In genomic region chr20:57404419-57405072, GRCh38 we compare ENCODE assay signal across 24 cellular contexts. TPM values are rescaled to one million over a fixed set of nuclear protein-coding genes. Genes with fewer than 3 reads are reported as not detected.
DNase-seq lines count a peak whose midpoint lies in the region; ATAC-seq, FAIRE-seq and TF ChIP-seq lines count a peak whose summit lies in the region.
"Had no signal": no experiment of that assay in that cellular context is flagged by ENCODE, and none has a peak within 500 bp of the region (broad histone marks: within the 10 kb centered on the region; RNA-seq: fewer than 3 reads in every experiment).

No MANE protein-coding gene starts in this region.

- TF ChIP-seq POLR2A in GM12891 (IDR thresholded peaks at IDR 0.05; ENCODE audit: low read depth, low read length), result peak; percentile 45; the same call in 1 of the 2 replicates
- no peak for TF ChIP-seq POLR2A in gastroesophageal sphincter (IDR thresholded peaks at IDR 0.05)

- H3K27ac Mint-ChIP-seq in CD4-positive, CD25-positive, alpha-beta regulatory T cell, result peak overlapping the region; percentile 77 to 85 (median 82)
- H3K27ac Mint-ChIP-seq: activated CD8-positive, alpha-beta memory T cell treated with anti-CD3 and anti-CD28 coated beads, Interleukin-2, amount 10 ng/mL, durations not matched to agents 7 days and 5 days; activated T-helper 17 cell treated with anti-CD3 and anti-CD28 coated beads, Interleukin-2, amount 50 U/mL, for 72 hours had no signal

- no peak for DNase-seq in CD4-positive, CD25-positive, alpha-beta regulatory T cell
- DNase-seq in GM12891 (ENCODE audit: insufficient read length, low spot score), result no peak
- no peak for DNase-seq in islet precursor cell
- no peak for DNase-seq in anterior cingulate cortex (lab: John Stamatoyannopoulos, UW)
- DNase-seq: activated CD8-positive, alpha-beta memory T cell treated with anti-CD3 and anti-CD28 coated beads, Interleukin-2, amount 10 ng/mL, durations not matched to agents 7 days and 5 days; adrenal gland; hippocampal formation; mesendoderm; NCI-H146; NCI-H526 treated with DMSO at 0.1 percent for 48 hours; stimulated activated CD4-positive, alpha-beta T cell treated with anti-CD3 and anti-CD28 coated beads, Interleukin-4, amount 100 ng/mL, for 1 hour; stimulated activated naive CD8-positive, alpha-beta T cell treated with anti-CD3 and anti-CD28 coated beads, Interleukin-15, amount 100 ng/mL, for 72 hours; trophoblast cell had no signal

- H3K4me1 Mint-ChIP-seq in CD4-positive, CD25-positive, alpha-beta regulatory T cell, result peaks cover 0 to 80% (median 28%) of the 10 kb centered on the region in 4 donors

- no peaks in the 10 kb centered on the region for H3K27me3 ChIP-seq in CD4-positive, CD25-positive, alpha-beta regulatory T cell (ENCODE audit: control insufficient read depth, insufficient read depth, low read length)
- H3K27me3 ChIP-seq in gastroesophageal sphincter (no peaks in the 10 kb centered on the region), neutrophil (no peaks in the 10 kb centered on the region)
- H3K27me3 ChIP-seq: adrenal gland had no signal

- peaks cover 92% of the 10 kb centered on the region for H3K36me3 ChIP-seq in CD4-positive, CD25-positive, alpha-beta regulatory T cell (ENCODE audit: control insufficient read depth, insufficient read depth, low read length)
- H3K36me3 ChIP-seq in gastroesophageal sphincter, result peaks cover 0 to 96% of the 10 kb centered on the region in 2 donors
- H3K36me3 ChIP-seq in neutrophil, result peaks cover 91% of the 10 kb centered on the region

- TF ChIP-seq CTCF in gastroesophageal sphincter (IDR thresholded peaks at IDR 0.05) (no peak), neutrophil (IDR thresholded peaks at IDR 0.05) (no peak)

- peaks cover 69% of the 10 kb centered on the region for H3K4me1 ChIP-seq in CD4-positive, CD25-positive, alpha-beta regulatory T cell (ENCODE audit: control insufficient read depth, insufficient read depth, low read length, poor library complexity, severe bottlenecking)
- peaks cover 3 to 100% (median 53%) of the 10 kb centered on the region in 3 donors for H3K4me1 ChIP-seq in gastroesophageal sphincter
- peaks cover 57 to 60% of the 10 kb centered on the region in 2 experiments for H3K4me1 ChIP-seq in neutrophil (ENCODE audit: control insufficient read depth in 1 of 2, insufficient read depth in 1 of 2, low read depth in 1 of 2, low read length in 1 of 2)
- H3K4me1 ChIP-seq: prostate gland had no signal

- no peak for FAIRE-seq in GM12891 (lab: Jason Lieb, UNC)
- FAIRE-seq: bronchial epithelial cell, keratinocyte had no signal

- no peak for ATAC-seq in CD4-positive, CD25-positive, alpha-beta regulatory T cell (ENCODE audit: low read depth in 2 of 2)
- ATAC-seq in gastroesophageal sphincter (no peak), HG03097 (IDR thresholded peaks at IDR 0.05; ENCODE audit: low FRiP score, unreplicated experiment) (no peak)
- ATAC-seq: activated CD4-positive, CD25-positive, alpha-beta regulatory T cell treated with anti-CD3 and anti-CD28 coated beads, Interleukin-2, amount 50 U/mL, for 24 hours; activated CD8-positive, alpha-beta memory T cell treated with anti-CD3 and anti-CD28 coated beads, Interleukin-2, amount 10 ng/mL, durations not matched to agents 7 days and 5 days; activated T-helper 17 cell treated with anti-CD3 and anti-CD28 coated beads, Interleukin-2, amount 50 U/mL, for 72 hours; HCT116; stimulated activated naive CD8-positive, alpha-beta T cell treated with anti-CD3 and anti-CD28 coated beads, Interleukin-15, amount 100 ng/mL, for 72 hours had no signal

- peaks cover 14% of the 10 kb centered on the region for H3K27me3 Mint-ChIP-seq in CD4-positive, CD25-positive, alpha-beta regulatory T cell
- H3K27me3 Mint-ChIP-seq: activated CD8-positive, alpha-beta memory T cell treated with anti-CD3 and anti-CD28 coated beads, Interleukin-2, amount 10 ng/mL, durations not matched to agents 7 days and 5 days; activated T-helper 17 cell treated with anti-CD3 and anti-CD28 coated beads, Interleukin-2, amount 50 U/mL, for 72 hours; stimulated activated naive CD8-positive, alpha-beta T cell treated with anti-CD3 and anti-CD28 coated beads, Interleukin-15, amount 100 ng/mL, for 72 hours had no signal

- peaks cover 46% of the 10 kb centered on the region for H3K36me3 Mint-ChIP-seq in CD4-positive, CD25-positive, alpha-beta regulatory T cell

- H3K4me3 Mint-ChIP-seq in CD4-positive, CD25-positive, alpha-beta regulatory T cell, result peak overlapping the region; percentile 15 to 82 (median 44)
- H3K4me3 Mint-ChIP-seq: activated CD8-positive, alpha-beta memory T cell treated with anti-CD3 and anti-CD28 coated beads, Interleukin-2, amount 10 ng/mL, durations not matched to agents 7 days and 5 days; activated T-helper 17 cell treated with anti-CD3 and anti-CD28 coated beads, Interleukin-2, amount 50 U/mL, for 72 hours had no signal

- peak overlapping the region; percentile 23 for H3K27ac ChIP-seq in CD4-positive, CD25-positive, alpha-beta regulatory T cell (ENCODE audit: insufficient read depth, low read length, poor library complexity, severe bottlenecking)
- H3K27ac ChIP-seq in gastroesophageal sphincter (peak overlapping the region; percentile 4 to 95 (median 94)), neutrophil (peak overlapping the region; percentile 90)
- H3K27ac ChIP-seq: adrenal gland, prostate gland, RWPE1 had no signal

- WGBS in gastroesophageal sphincter (ENCODE audit: low coverage in 1 of 2), 2 donors, result 20 to 65% methylated on average over 1 to 5 of the region's 22 CpGs

- no peak overlapping the region for H3K4me3 ChIP-seq in CD4-positive, CD25-positive, alpha-beta regulatory T cell (ENCODE audit: low read depth, low read length)
- H3K4me3 ChIP-seq in gastroesophageal sphincter (no peak overlapping the region), neutrophil (ENCODE audit: low read depth in 1 of 2, low read length in 1 of 2) (no peak overlapping the region)
- H3K4me3 ChIP-seq: adrenal gland, prostate gland, smooth muscle cell had no signal

- H3K9me3 ChIP-seq in CD4-positive, CD25-positive, alpha-beta regulatory T cell (ENCODE audit: control insufficient read depth in 2 of 2, low read length in 2 of 2), result no peaks in the 10 kb centered on the region
- H3K9me3 ChIP-seq in gastroesophageal sphincter (no peaks in the 10 kb centered on the region), neutrophil (no peaks in the 10 kb centered on the region)
- H3K9me3 ChIP-seq: adrenal gland, prostate gland had no signal

- peaks cover 0 to 4% (median 0%) of the 10 kb centered on the region in 7 donors for H3K9me3 Mint-ChIP-seq in CD4-positive, CD25-positive, alpha-beta regulatory T cell
- H3K9me3 Mint-ChIP-seq: activated T-helper 17 cell treated with anti-CD3 and anti-CD28 coated beads, Interleukin-2, amount 50 U/mL, for 72 hours; stimulated activated naive CD8-positive, alpha-beta T cell treated with anti-CD3 and anti-CD28 coated beads, Interleukin-15, amount 100 ng/mL, for 72 hours had no signal

- no peak for TF ChIP-seq EP300 in gastroesophageal sphincter (IDR thresholded peaks at IDR 0.05)

TF ChIP-seq in GM12891, 5 proteins besides CTCF, POLR2A, EP300 and RAD21:
- TF ChIP-seq POLR2AphosphoS5 (IDR thresholded peaks at IDR 0.05; ENCODE audit: low read depth, low read length), result peak; percentile 15; the same call in 1 of the 2 replicates
- TF ChIP-seq PAX5 (IDR thresholded peaks at IDR 0.05; ENCODE audit: insufficient read depth, low read length, severe bottlenecking), result no peak

RNA-seq across cellular contexts. Expression of gene RBM38, which starts 13.3 kb away (rescaled TPM):
- 322 TPM for total RNA-seq in CD4-positive, CD25-positive, alpha-beta regulatory T cell
- polyA plus RNA-seq in CD4-positive, CD25-positive, alpha-beta regulatory T cell, result 100 to 1,000 TPM in 2 of 4 donors, 10 to 100 TPM in 2; 71.9 to 163 (median 102) TPM
- 82.1 TPM for polyA plus RNA-seq in GM12891 (2012; ENCODE audit: low read depth, missing spikeins)
- total RNA-seq in gastroesophageal sphincter, result 100 to 1,000 TPM in 2 of 4 donors, 10 to 100 TPM in 2; 50.9 to 190 (median 106) TPM

RNA-seq across cellular contexts. Expression of gene RAE1, which starts 53.5 kb away (rescaled TPM):
- 33.0 TPM for total RNA-seq in CD4-positive, CD25-positive, alpha-beta regulatory T cell
- 10 to 100 TPM; 34.5 to 52.1 (median 42.8) TPM for polyA plus RNA-seq in CD4-positive, CD25-positive, alpha-beta regulatory T cell
- polyA plus RNA-seq in GM12891 (2012; ENCODE audit: low read depth, missing spikeins), result 29.3 TPM
- total RNA-seq in gastroesophageal sphincter, result 10 to 100 TPM; 16.5 to 30.4 (median 25.1) TPM

Comparison
In these comparisons a context has a peak if more than half of its experiments do, and no peak if none do; other contexts are left out.
1. H3K27ac ChIP-seq: peak in every context shown above with its lines; median percentile 94 in gastroesophageal sphincter; 90 in neutrophil; 23 in CD4-positive, CD25-positive, alpha-beta regulatory T cell.